Comparison of ENCODE assay signal across 9 cellular contexts in genomic region chr16:2507052-2507678, GRCh38. TPM values are rescaled to one million over a fixed set of nuclear protein-coding genes. Genes with fewer than 3 reads are reported as not detected.
DNase-seq lines count a peak whose midpoint lies in the region; ATAC-seq, FAIRE-seq and TF ChIP-seq lines count a peak whose summit lies in the region.
"Had no signal": no experiment of that assay in that cellular context is flagged by ENCODE, and none has a peak within 500 bp of the region (broad histone marks: within the 10 kb centered on the region; RNA-seq: fewer than 3 reads in every experiment).

No MANE protein-coding gene starts in this region.

- H3K36me3 ChIP-seq in HEK293 (ENCODE audit: control insufficient read depth in 2 of 2, insufficient read depth in 1 of 2, low read length in 2 of 2) (no peaks in the 10 kb centered on the region; a peak in 1 of 3 replicates), WERI-Rb-1 (peaks cover 1% of the 10 kb centered on the region; the same call in 1 of the 2 replicates)
- H3K36me3 ChIP-seq in naive thymus-derived CD4-positive, alpha-beta T cell (ENCODE audit: control insufficient read depth in 2 of 3, insufficient read depth in 3 of 3, low read length in 3 of 3), result no peaks in the 10 kb centered on the region

- H3K27me3 Mint-ChIP-seq in T-helper 17 cell, result no peaks in the 10 kb centered on the region
- H3K27me3 Mint-ChIP-seq in naive thymus-derived CD4-positive, alpha-beta T cell, result peaks cover 0 to under 1% (median 0%) of the 10 kb centered on the region in 5 donors
- H3K27me3 Mint-ChIP-seq: brain had no signal

- H3K4me1 Mint-ChIP-seq in T-helper 17 cell, result peaks cover 11% of the 10 kb centered on the region
- peaks cover 0 to 24% (median 2%) of the 10 kb centered on the region in 7 donors for H3K4me1 Mint-ChIP-seq in naive thymus-derived CD4-positive, alpha-beta T cell

- 0 out of 2 replicates have a peak, but pooled peaks have one; percentile 22 for TF ChIP-seq CTCF in GM12875 (IDR thresholded peaks at IDR 0.05; ENCODE audit: borderline replicate concordance, insufficient read depth, low read depth, low read length)
- no peak for TF ChIP-seq CTCF in HEK293 (tag by site-specific recombination; IDR thresholded peaks at IDR 0.05)
- no peak for TF ChIP-seq CTCF in WERI-Rb-1 (IDR thresholded peaks at IDR 0.05; ENCODE audit: low read depth, low read length)
- no peak for TF ChIP-seq CTCF in D721Med (IDR thresholded peaks at IDR 0.05; ENCODE audit: insufficient read depth, missing control alignments)

- POLR2A ChIA-PET in HEK293 (lab: Yijun Ruan, JAX), result interaction anchor here (0.6 to 1.0 kb wide), 2 partner anchors 48 to 495 kb away, joined by 3 to 6 read pairs; partner anchors contain the start of gene TEDC2
- POLR2A ChIA-PET in naive thymus-derived CD4-positive, alpha-beta T cell (lab: Charles Lee), result no interaction called here

- DNase-seq in T-helper 17 cell (no peak), WERI-Rb-1 (no peak), D721Med (ENCODE audit: insufficient read length, low spot score) (no peak), H4 (ENCODE audit: low spot score) (no peak)
- peak in 2 of 9 donors; percentile 6 to 10 for DNase-seq in naive thymus-derived CD4-positive, alpha-beta T cell
- DNase-seq in stimulated activated CD4-positive, alpha-beta T cell treated with anti-CD3 and anti-CD28 coated beads, Interleukin-2, amount 100 ng/mL, for 24 hours, result no peak

- FAIRE-seq in D721Med (lab: Jason Lieb, UNC), result no peak

- ATAC-seq in T-helper 17 cell, result peak; percentile 66
- peak; percentile 33 for ATAC-seq in naive thymus-derived CD4-positive, alpha-beta T cell

- no peak overlapping the region for H3K27ac ChIP-seq in HEK293 (ENCODE audit: extremely low read depth, low read depth, low read length)
- no peak overlapping the region for H3K27ac ChIP-seq in naive thymus-derived CD4-positive, alpha-beta T cell (ENCODE audit: low read depth, low read length)
- H3K27ac ChIP-seq in WERI-Rb-1, result no peak overlapping the region

- no peaks in the 10 kb centered on the region for H3K36me3 Mint-ChIP-seq in T-helper 17 cell (ENCODE audit: low read depth)
- no peaks in the 10 kb centered on the region for H3K36me3 Mint-ChIP-seq in naive thymus-derived CD4-positive, alpha-beta T cell
- H3K36me3 Mint-ChIP-seq: brain had no signal

- H3K4me3 ChIP-seq in GM12875 (ENCODE audit: low read depth, low read length) (no peak overlapping the region), HEK293 (ENCODE audit: low read depth, low read length) (no peak overlapping the region), WERI-Rb-1 (ENCODE audit: low read depth, low read length) (no peak overlapping the region)
- no peak overlapping the region for H3K4me3 ChIP-seq in naive thymus-derived CD4-positive, alpha-beta T cell (ENCODE audit: low read length)

- peaks cover 2% of the 10 kb centered on the region; the same call in 1 of the 2 replicates for H3K4me1 ChIP-seq in HEK293 (ENCODE audit: control insufficient read depth, insufficient read depth, low read length)
- no peaks in the 10 kb centered on the region for H3K4me1 ChIP-seq in naive thymus-derived CD4-positive, alpha-beta T cell (ENCODE audit: control insufficient read depth in 2 of 2, insufficient read depth in 2 of 2, low read length in 2 of 2)

- CTCF ChIA-PET in HEK293 (lab: Yijun Ruan, JAX), result no interaction called here
- CTCF ChIA-PET in naive thymus-derived CD4-positive, alpha-beta T cell (lab: Charles Lee), result no interaction called here

- H3K9me3 ChIP-seq in HEK293 (ENCODE audit: control insufficient read depth, insufficient read depth, low read depth, low read length) (no peaks in the 10 kb centered on the region), T-helper 17 cell (ENCODE audit: control insufficient read depth, low read length, poor library complexity, severe bottlenecking) (no peaks in the 10 kb centered on the region), WERI-Rb-1 (ENCODE audit: severe bottlenecking) (no peaks in the 10 kb centered on the region)
- H3K9me3 ChIP-seq in naive thymus-derived CD4-positive, alpha-beta T cell (ENCODE audit: control insufficient read depth in 2 of 3, low read length in 3 of 3), result no peaks in the 10 kb centered on the region

- intact Hi-C loops in naive thymus-derived CD4-positive, alpha-beta T cell (cut with micrococcal nuclease), result no loop called here

- no peak overlapping the region for H3K27ac Mint-ChIP-seq in T-helper 17 cell
- H3K27ac Mint-ChIP-seq in naive thymus-derived CD4-positive, alpha-beta T cell, result no peak overlapping the region

- no peaks in the 10 kb centered on the region for H3K27me3 ChIP-seq in naive thymus-derived CD4-positive, alpha-beta T cell (ENCODE audit: control insufficient read depth in 2 of 2, insufficient read depth in 2 of 2, low read length in 2 of 2)
- no peaks in the 10 kb centered on the region for H3K27me3 ChIP-seq in WERI-Rb-1 (ENCODE audit: insufficient read depth, low read depth, severe bottlenecking)

- H3K4me3 Mint-ChIP-seq in T-helper 17 cell, result peak overlapping the region; percentile 57
- H3K4me3 Mint-ChIP-seq in naive thymus-derived CD4-positive, alpha-beta T cell, result no peak overlapping the region
- H3K4me3 Mint-ChIP-seq: brain had no signal

- no peaks in the 10 kb centered on the region for H3K9me3 Mint-ChIP-seq in naive thymus-derived CD4-positive, alpha-beta T cell
- H3K9me3 Mint-ChIP-seq: brain had no signal

TF ChIP-seq in HEK293, 187 proteins besides CTCF, POLR2A, EP300 and RAD21 (continues in another document):
- no peak for TF ChIP-seq AEBP2 (tag by site-specific recombination; IDR thresholded peaks at IDR 0.05; ENCODE audit: borderline replicate concordance)
- no peak for TF ChIP-seq ZNF239 (tag by site-specific recombination; IDR thresholded peaks at IDR 0.05)
- TF ChIP-seq ZNF785 (tag by site-specific recombination; IDR thresholded peaks at IDR 0.05), result no peak
- no peak for TF ChIP-seq SP2 (tag by site-specific recombination; IDR thresholded peaks at IDR 0.05)
- TF ChIP-seq ZNF560 (tag by site-specific recombination; IDR thresholded peaks at IDR 0.05; ENCODE audit: borderline replicate concordance), result no peak
- no peak for TF ChIP-seq ZNF140 (tag by site-specific recombination; IDR thresholded peaks at IDR 0.05)
- no peak for TF ChIP-seq ZNF549 (tag by site-specific recombination; IDR thresholded peaks at IDR 0.05)
- TF ChIP-seq ZNF777 (tag by site-specific recombination; IDR thresholded peaks at IDR 0.05; ENCODE audit: borderline replicate concordance), result no peak
- no peak for TF ChIP-seq ZNF211 (tag by site-specific recombination; IDR thresholded peaks at IDR 0.05; ENCODE audit: low read depth)
- TF ChIP-seq GLIS1 (tag by site-specific recombination; IDR thresholded peaks at IDR 0.05), result peak; percentile 72
- peak; percentile 30; the same call in 1 of the 2 replicates for TF ChIP-seq EGR2 (tag by site-specific recombination; IDR thresholded peaks at IDR 0.05; ENCODE audit: low read depth)
- no peak for TF ChIP-seq SALL2 (tag by site-specific recombination; IDR thresholded peaks at IDR 0.05; ENCODE audit: borderline replicate concordance)
- no peak for TF ChIP-seq MYNN (tag by site-specific recombination; IDR thresholded peaks at IDR 0.05; ENCODE audit: borderline replicate concordance)

RNA-seq across cellular contexts. Expression of gene ATP6V0C, which starts 6.6 kb away (rescaled TPM):
- 100 to 1,000 TPM; 188 to 189 TPM for total RNA-seq in T-helper 17 cell
- total RNA-seq in naive thymus-derived CD4-positive, alpha-beta T cell, result 100 to 1,000 TPM in 4 of 5 experiments, 10 to 100 TPM in 1; 98.2 to 303 (median 113) TPM
- 10 to 100 TPM; 76.5 to 96.9 TPM for polyA plus RNA-seq in naive thymus-derived CD4-positive, alpha-beta T cell
- total RNA-seq in H4 (2014; rRNA removed; shearing (Covaris generic)), result 39.7 and 40.5 TPM in 2 replicates

RNA-seq across cellular contexts. Expression of gene AMDHD2, which starts 13.0 kb away (rescaled TPM):
- total RNA-seq in T-helper 17 cell, result 100 to 1,000 TPM; 189 to 206 TPM
- total RNA-seq in naive thymus-derived CD4-positive, alpha-beta T cell, result 100 to 1,000 TPM in 4 of 5 experiments, 10 to 100 TPM in 1; 60.0 to 258 (median 112) TPM
- 10 to 100 TPM; 15.0 to 22.5 TPM for polyA plus RNA-seq in naive thymus-derived CD4-positive, alpha-beta T cell
- total RNA-seq in H4 (2014; rRNA removed; shearing (Covaris generic)), result 15.8 and 24.6 TPM in 2 replicates

RNA-seq across cellular contexts. Expression of gene CEMP1, which starts 24.0 kb away (rescaled TPM):
- total RNA-seq in T-helper 17 cell, result under 1 TPM; 0.23 to 0.75 TPM
- total RNA-seq in naive thymus-derived CD4-positive, alpha-beta T cell, result 1 to 10 TPM in 3 of 5 experiments, not detected in 2; 1.4 to 3.3 (median 2.8) TPM
- 1 to 10 TPM; 3.7 to 7.3 TPM for polyA plus RNA-seq in naive thymus-derived CD4-positive, alpha-beta T cell
- 0.08 TPM in 1 of 2 replicates, not detected in the other for total RNA-seq in H4 (2014; rRNA removed; shearing (Covaris generic))

RNA-seq across cellular contexts. Expression of gene PDPK1, which starts 30.7 kb away (rescaled TPM):
- 10 to 100 TPM; 65.5 to 69.7 TPM for total RNA-seq in T-helper 17 cell
- 10 to 100 TPM; 52.2 to 71.5 (median 58.3) TPM for total RNA-seq in naive thymus-derived CD4-positive, alpha-beta T cell
- 10 to 100 TPM; 30.7 to 43.5 TPM for polyA plus RNA-seq in naive thymus-derived CD4-positive, alpha-beta T cell
- total RNA-seq in H4 (2014; rRNA removed; shearing (Covaris generic)), result 8.2 and 9.4 TPM in 2 replicates

RNA-seq across cellular contexts. Expression of gene TBC1D24, which starts 32.2 kb away (rescaled TPM):
- total RNA-seq in T-helper 17 cell, result 1 to 10 TPM; 4.4 to 8.4 TPM
- 10 to 100 TPM in 2 of 5 experiments, 1 to 10 TPM in 3; 5.4 to 13.5 (median 9.2) TPM for total RNA-seq in naive thymus-derived CD4-positive, alpha-beta T cell
- 1 to 10 TPM; 1.7 to 2.5 TPM for polyA plus RNA-seq in naive thymus-derived CD4-positive, alpha-beta T cell
- total RNA-seq in H4 (2014; rRNA removed; shearing (Covaris generic)), result 5.6 and 5.9 TPM in 2 replicates
